In the genomic region with DNA sequence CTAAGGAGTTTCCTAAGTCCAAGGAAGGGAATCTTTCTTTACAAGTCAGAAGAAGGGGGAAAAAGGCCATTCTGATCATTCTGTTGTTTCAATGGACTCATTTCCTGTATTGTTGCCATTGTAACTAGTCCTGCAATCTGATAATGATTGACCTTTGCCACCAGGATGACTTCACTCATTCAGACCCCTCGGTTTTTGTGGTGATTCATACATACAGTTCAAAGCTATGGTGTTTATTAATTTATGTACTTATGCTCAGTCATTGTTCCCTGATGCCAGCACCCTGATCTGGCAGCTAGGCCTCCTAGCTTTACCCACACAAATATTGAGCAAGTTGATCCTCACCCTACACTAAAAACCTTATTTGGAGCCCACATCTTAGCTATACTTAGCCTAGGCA, we compare ENCODE assay signal across 13 cellular contexts. TPM values are rescaled to one million over a fixed set of nuclear protein-coding genes. Genes with fewer than 3 reads are reported as not detected.
DNase-seq lines count a peak whose midpoint lies in the region; ATAC-seq and TF ChIP-seq lines count a peak whose summit lies in the region.
"Had no signal": no experiment of that assay in that cellular context is flagged by ENCODE, and none has a peak within 500 bp of the region (broad histone marks: within the 10 kb centered on the region; RNA-seq: fewer than 3 reads in every experiment).

No MANE protein-coding gene starts in this region.

- H3K9me3 ChIP-seq in PC-9 (ENCODE audit: insufficient read depth, low read depth) (no peaks in the 10 kb centered on the region), left lung (no peaks in the 10 kb centered on the region)
- H3K9me3 ChIP-seq: heart right ventricle, suprapubic skin had no signal

- H3K9me2 ChIP-seq in PC-9 (ENCODE audit: insufficient read depth), result 0 out of 2 replicates have a peak, but pooled peaks cover 4% of the 10 kb centered on the region

- peak overlapping the region; percentile 67 for H3K4me2 ChIP-seq in PC-9

- TF ChIP-seq CTCF in PC-9 (conservative IDR thresholded peaks at IDR 0.05) (no peak), GM20000 (IDR thresholded peaks at IDR 0.05; ENCODE audit: extremely low read depth, missing control alignments) (no peak), left lung (IDR thresholded peaks at IDR 0.05) (no peak)

- H3K36me3 ChIP-seq in PC-9 (ENCODE audit: low read depth), result no peaks in the 10 kb centered on the region
- H3K36me3 ChIP-seq in left lung, result no peaks in the 10 kb centered on the region
- H3K36me3 ChIP-seq: heart right ventricle, suprapubic skin had no signal

- H3F3A ChIP-seq in PC-9 (ENCODE audit: insufficient read depth, low read depth), result peaks cover 23% of the 10 kb centered on the region

- CTCF ChIA-PET in PC-9 (lab: Charles Lee), result no interaction called here

- peaks cover 40% of the 10 kb centered on the region for H3K4me1 ChIP-seq in PC-9 (replicated peaks; ENCODE audit: insufficient read depth)
- H3K4me1 ChIP-seq in left lung, result no peaks in the 10 kb centered on the region
- H3K4me1 ChIP-seq: heart right ventricle, suprapubic skin had no signal

- POLR2A ChIA-PET in PC-9 (lab: Charles Lee; ENCODE audit: unreplicated experiment), result no interaction called here

- no peaks in the 10 kb centered on the region for H3K79me2 ChIP-seq in PC-9 (ENCODE audit: low read depth)

- H3K4me3 ChIP-seq in PC-9 (peak overlapping the region; percentile 25; the same call in 1 of the 2 replicates), left lung (no peak overlapping the region)
- H3K4me3 ChIP-seq: heart right ventricle, suprapubic skin had no signal

- no peak overlapping the region for H2AFZ ChIP-seq in PC-9

- H3K27me3 ChIP-seq in PC-9 (ENCODE audit: insufficient read depth, low read depth), result no peaks in the 10 kb centered on the region
- H3K27me3 ChIP-seq in left lung, result no peaks in the 10 kb centered on the region
- H3K27me3 ChIP-seq: suprapubic skin had no signal

- no peaks in the 10 kb centered on the region for H4K20me1 ChIP-seq in PC-9 (ENCODE audit: insufficient read depth)

- intact Hi-C loops in PC-9 (cut with micrococcal nuclease; ENCODE audit: unreplicated experiment) (no loop called here), left lung (cut with DNase I) (no loop called here)

- BruUV-seq in PC-9 (replicated peaks; lab: Mats Ljungman, UMichigan), result no TSS peak

- peak; percentile 34 for DNase-seq in stimulated activated CD4-positive, alpha-beta T cell treated with anti-CD3 and anti-CD28 coated beads, Interleukin-1b, Interleukin-23, amount 100 ng/mL, for 48 hours
- no peak for DNase-seq in stimulated activated CD4-positive, alpha-beta T cell treated with anti-CD3 and anti-CD28 coated beads, Interleukin-4, amount 100 ng/mL, for 4 hours
- DNase-seq in PC-9 (peak; percentile 61 to 96), fibroblast of gingiva (ENCODE audit: low read depth) (peak; percentile 91), GM19240 (ENCODE audit: insufficient read length, low spot score) (no peak), GM20000 (ENCODE audit: low spot score) (no peak), left lung (no peak)
- DNase-seq: activated CD4-positive, alpha-beta T cell treated with anti-CD3 and anti-CD28 coated beads, Interleukin-2, amount 50 U/mL, for 4 hours; CD4-positive, alpha-beta T cell; heart right ventricle; NCI-H1694 had no signal

- no peak for ATAC-seq in left lung
- ATAC-seq in GM19324 (IDR thresholded peaks at IDR 0.05; ENCODE audit: low FRiP score, unreplicated experiment), result no peak
- ATAC-seq: heart right ventricle had no signal

- H3K27ac ChIP-seq in PC-9 (peak overlapping the region; percentile 96), left lung (no peak overlapping the region)
- H3K27ac ChIP-seq: heart right ventricle, suprapubic skin had no signal

RNA-seq across cellular contexts. Expression of a gene that starts 57.6 kb away (rescaled TPM):
- total RNA-seq in PC-9 (2021), result 23.8 and 25.8 TPM in 2 replicates
- total RNA-seq in left lung, result 1 to 10 TPM; 4.6 to 6.0 TPM

Comparison
In these comparisons a context has a peak if more than half of its experiments do, and no peak if none do; other contexts are left out.
1. DNase-seq: peak in stimulated activated CD4-positive, alpha-beta T cell treated with anti-CD3 and anti-CD28 coated beads, Interleukin-1b, Interleukin-23, amount 100 ng/mL, for 48 hours (single experiment), PC-9 (2 of 2) and fibroblast of gingiva (single experiment); none in stimulated activated CD4-positive, alpha-beta T cell treated with anti-CD3 and anti-CD28 coated beads, Interleukin-4, amount 100 ng/mL, for 4 hours (0 of 2), GM19240 (single experiment), GM20000 (single experiment) and left lung (0 of 2).